ENCODE assay signal across 12 cellular contexts in the genomic region with DNA sequence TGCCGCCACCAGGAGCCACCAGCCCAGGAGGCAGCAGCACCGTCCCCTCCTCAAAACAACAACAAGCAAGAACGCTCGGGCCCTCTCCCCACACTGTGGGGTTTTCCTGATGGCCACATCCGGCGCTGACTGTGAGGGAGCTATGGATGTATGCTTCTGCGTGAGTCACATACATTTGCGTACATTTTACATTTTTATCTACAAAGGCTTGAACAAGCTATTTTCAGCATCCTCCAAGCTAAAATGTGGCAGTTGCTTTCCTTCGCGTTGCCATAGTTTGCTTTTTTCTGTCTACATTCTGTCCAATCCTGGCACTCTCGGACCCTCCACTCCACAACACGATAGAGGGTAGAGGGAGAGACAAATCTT. TPM values are rescaled to one million over a fixed set of nuclear protein-coding genes. Genes with fewer than 3 reads are reported as not detected.
DNase-seq lines count a peak whose midpoint lies in the region; ATAC-seq and TF ChIP-seq lines count a peak whose summit lies in the region.
"Had no signal": no experiment of that assay in that cellular context is flagged by ENCODE, and none has a peak within 500 bp of the region (broad histone marks: within the 10 kb centered on the region; RNA-seq: fewer than 3 reads in every experiment).

No MANE protein-coding gene starts in this region.

- no peak overlapping the region for H3K4me3 ChIP-seq in cardiac fibroblast (replicated peaks in 1 of 2; ENCODE audit: low read depth in 2 of 2, low read length in 2 of 2)
- H3K4me3 ChIP-seq: mucosa of descending colon had no signal

- peaks cover 55% of the 10 kb centered on the region for H3K27me3 Mint-ChIP-seq in progenitor cell of endocrine pancreas

- TF ChIP-seq CTCF in cardiac fibroblast (IDR thresholded peaks at IDR 0.05; ENCODE audit: low read depth, low read length) = no peak
- TF ChIP-seq CTCF in progenitor cell of endocrine pancreas (IDR thresholded peaks at IDR 0.05; ENCODE audit: unreplicated experiment) = no peak

- H3K4me1 Mint-ChIP-seq in progenitor cell of endocrine pancreas (ENCODE audit: low read depth) = peaks cover 2% of the 10 kb centered on the region

- no peaks in the 10 kb centered on the region for H3K36me3 Mint-ChIP-seq in progenitor cell of endocrine pancreas (ENCODE audit: insufficient read depth)

- H3K4me3 Mint-ChIP-seq in progenitor cell of endocrine pancreas (ENCODE audit: low read depth) = peak overlapping the region; percentile 17

- in situ Hi-C loops in ACHN (cut with HindIII; ENCODE audit: low pct_ligation_motif_present, low pct_unique_long_range_greater_than_20kb, low sequenced_read_pairs) = no loop called here

- peak; percentile 18 for ATAC-seq in GM18861 (IDR thresholded peaks at IDR 0.05; ENCODE audit: unreplicated experiment)
- peak; percentile 27 for ATAC-seq in HG03442 (IDR thresholded peaks at IDR 0.05; ENCODE audit: unreplicated experiment)

- H3K27ac Mint-ChIP-seq in progenitor cell of endocrine pancreas = no peak overlapping the region

- no peaks in the 10 kb centered on the region for H3K9me3 Mint-ChIP-seq in progenitor cell of endocrine pancreas (ENCODE audit: low read depth)

- DNase-seq in cardiac fibroblast (ENCODE audit: low read depth in 2 of 2) (peak; percentile 56 to 74), progenitor cell of endocrine pancreas (ENCODE audit: low spot score, unreplicated experiment) (no peak), ACHN (no peak), NCI-H187 (lab: John Stamatoyannopoulos, UW) (no peak), NCI-H187 treated with DMSO at 0.1 percent for 48 hours (lab: John Stamatoyannopoulos, UW) (no peak)
- DNase-seq: activated CD8-positive, alpha-beta memory T cell treated with anti-CD3 and anti-CD28 coated beads, Interleukin-2, amount 50 U/mL, for 4 hours; cerebellar nuclear complex; DND-41; T-helper 9 cell had no signal

RNA-seq across cellular contexts. Expression of gene ABR, which starts 2.0 kb away (rescaled TPM):
- total RNA-seq in progenitor cell of endocrine pancreas = 61.0 and 64.6 TPM in 2 replicates

Comparison
In these comparisons a context has a peak if more than half of its experiments do, and no peak if none do; other contexts are left out.
1. DNase-seq: peak in cardiac fibroblast (2 of 2); none in progenitor cell of endocrine pancreas (single experiment), ACHN (single experiment), NCI-H187 (0 of 2) and NCI-H187 treated with DMSO at 0.1 percent for 48 hours (single experiment).